31 cellular contexts compared by ENCODE assay signal in genomic region chr9:35140097-35140496, GRCh38.
"Had no signal": no experiment of that assay in that cellular context is flagged by ENCODE, and none has a peak within 500 bp of the region (broad histone marks: within the 10 kb centered on the region; RNA-seq: fewer than 3 reads in every experiment).

No MANE protein-coding gene starts in this region.

- FAIRE-seq: astrocyte, TTC549 had no signal

- H3K27me3 ChIP-seq: adrenal gland, body of pancreas, breast epithelium, MG63, Peyer's patch had no signal

- H3K4me1 ChIP-seq: adrenal gland, body of pancreas, breast epithelium, Peyer's patch had no signal

- H3K4me3 ChIP-seq: adrenal gland, body of pancreas, breast epithelium, MG63, Peyer's patch had no signal

- H3K36me3 ChIP-seq: adrenal gland, breast epithelium, MG63, Peyer's patch had no signal

- ATAC-seq: activated naive CD4-positive, alpha-beta T cell treated with anti-CD3 and anti-CD28 coated beads, Interleukin-2, amount 50 U/mL, for 72 hours; activated T-cell treated with anti-CD3 and anti-CD28 coated beads, Interleukin-2, amount 50 U/mL, for 4 hours; body of pancreas; PC-3; Right ventricle myocardium inferior had no signal

- H3K9me3 ChIP-seq: adrenal gland, MG63 had no signal

- DNase-seq: activated B cell treated with CpG ODN at 0.5 μM for 24 hours; activated CD4-positive, alpha-beta memory T cell treated with anti-CD3 and anti-CD28 coated beads for 36 hours; activated CD4-positive, alpha-beta T cell treated with anti-CD3 and anti-CD28 coated beads for 4 hours; activated CD4-positive, alpha-beta T cell treated with anti-CD3 and anti-CD28 coated beads, Interleukin-2, amount 50 U/mL, for 1 hour; activated CD4-positive, CD25-positive, alpha-beta regulatory T cell treated with anti-CD3 and anti-CD28 coated beads, Interleukin-2, amount 50 U/mL, for 72 hours; activated CD8-positive, alpha-beta memory T cell treated with anti-CD3 and anti-CD28 coated beads, Interleukin-2, amount 50 U/mL, for 4 hours; activated gamma-delta T cell treated with Interleukin-2 at 50 U/mL for 16 hours; activated naive CD4-positive, alpha-beta T cell treated with anti-CD3 and anti-CD28 coated beads for 36 hours; activated T-cell treated with anti-CD3 and anti-CD28 coated beads for 4 hours; activated T-cell treated with anti-CD3 and anti-CD28 coated beads, Interleukin-2, amount 50 U/mL, for 4 hours; adrenal gland; body of pancreas; Kasumi-1; MG63; MV-4-11; NCI-H1092; NCI-H1436 treated with DMSO at 0.1 percent for 48 hours; NCI-H1694 treated with DMSO at 0.1 percent for 48 hours; NCI-H2029; NCI-H345; NCI-H524 treated with DMSO at 0.1 percent for 48 hours; NK-92 treated with Interleukin-12 subunit alpha and Interleukin-12 subunit beta, amount 100 ng/mL, for 24 hours; PC-3; Peyer's patch; SIG-M5 had no signal

- H3K27ac ChIP-seq: adrenal gland, body of pancreas, breast epithelium, Peyer's patch, RWPE1 had no signal
